ENCODE assay signal across 8 cellular contexts in the genomic region with DNA sequence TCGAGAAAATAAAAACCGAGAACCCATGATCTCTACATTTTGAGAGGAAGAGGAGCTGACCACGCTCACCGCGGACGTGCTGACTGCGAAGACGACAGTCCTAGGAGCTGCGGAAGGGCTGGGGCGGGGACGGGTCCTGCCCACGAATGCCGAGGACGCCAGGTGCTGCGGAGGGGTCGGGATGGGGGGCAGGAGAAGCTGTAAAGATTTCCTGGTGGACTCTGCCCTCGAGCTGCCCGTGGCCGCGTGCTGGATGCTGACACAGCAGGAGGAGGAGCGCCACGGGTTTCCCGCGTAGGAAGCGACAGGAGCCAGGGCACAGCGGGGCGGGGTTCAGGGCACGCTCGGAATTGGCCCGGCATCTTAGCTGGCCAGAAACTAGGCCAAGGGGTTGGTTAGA. TPM values are rescaled to one million over a fixed set of nuclear protein-coding genes. Genes with fewer than 3 reads are reported as not detected.
DNase-seq lines count a peak whose midpoint lies in the region; ATAC-seq and TF ChIP-seq lines count a peak whose summit lies in the region.

No MANE protein-coding gene starts in this region.

- H3K4me3 Mint-ChIP-seq in activated T-cell treated with anti-CD3 and anti-CD28 coated beads, Interleukin-2, amount 50 U/mL, for 72 hours = peak overlapping the region; percentile 87 to 90
- no peak overlapping the region for H3K4me3 Mint-ChIP-seq in HFFc6

- peaks cover 0 to 11% (median 0%) of the 10 kb centered on the region in 12 donors for H3K9me3 ChIP-seq in heart left ventricle

- TF ChIP-seq CTCF in heart left ventricle (IDR thresholded peaks at IDR 0.05) = peak in 1 of 12 donors; percentile 2
- no peak for TF ChIP-seq CTCF in HFFc6 (IDR thresholded peaks at IDR 0.05)

- POLR2A ChIA-PET in HEK293T (lab: Yijun Ruan, JAX) = no interaction called here

- no peaks in the 10 kb centered on the region for H3K27me3 ChIP-seq in heart left ventricle

- peak in 1 of 2 donors; percentile 15 for ATAC-seq in activated T-cell treated with anti-CD3 and anti-CD28 coated beads, Interleukin-2, amount 50 U/mL, for 72 hours (replicated peaks in 1 of 2)
- ATAC-seq in heart left ventricle = peak in 3 of 4 donors; percentile 6 to 22 (median 10)

- H3K27me3 Mint-ChIP-seq in activated T-cell treated with anti-CD3 and anti-CD28 coated beads, Interleukin-2, amount 50 U/mL, for 72 hours (ENCODE audit: low read depth) = no peaks in the 10 kb centered on the region
- peaks cover 3% of the 10 kb centered on the region for H3K27me3 Mint-ChIP-seq in HFFc6 (ENCODE audit: insufficient read depth)

- H3K36me3 Mint-ChIP-seq in activated T-cell treated with anti-CD3 and anti-CD28 coated beads, Interleukin-2, amount 50 U/mL, for 72 hours (ENCODE audit: insufficient read depth in 2 of 2) = peaks cover 18 to 25% of the 10 kb centered on the region in 2 donors
- H3K36me3 Mint-ChIP-seq in HFFc6 (ENCODE audit: low read depth) = peaks cover 64% of the 10 kb centered on the region

- H3K4me1 Mint-ChIP-seq in activated T-cell treated with anti-CD3 and anti-CD28 coated beads, Interleukin-2, amount 50 U/mL, for 72 hours (ENCODE audit: low read depth) = peaks cover 16% of the 10 kb centered on the region
- peaks cover 8% of the 10 kb centered on the region; the same call in 1 of the 2 replicates for H3K4me1 Mint-ChIP-seq in HFFc6 (ENCODE audit: low read depth)

- peaks cover 13 to 19% of the 10 kb centered on the region in 2 donors for H3K9me3 Mint-ChIP-seq in activated T-cell treated with anti-CD3 and anti-CD28 coated beads, Interleukin-2, amount 50 U/mL, for 72 hours
- peaks cover 44% of the 10 kb centered on the region for H3K9me3 Mint-ChIP-seq in HFFc6

- CTCF ChIA-PET in HEK293T (lab: Yijun Ruan, JAX) = interaction anchor here (1.3 kb wide), 1 partner anchor 27 kb away, joined by 3 read pairs; a partner anchor contains a TSS

- TF ChIP-seq POLR2A in heart left ventricle (IDR thresholded peaks at IDR 0.05) = no peak

- H3K27ac Mint-ChIP-seq in activated T-cell treated with anti-CD3 and anti-CD28 coated beads, Interleukin-2, amount 50 U/mL, for 72 hours = no peak overlapping the region
- H3K27ac Mint-ChIP-seq in HFFc6 = no peak overlapping the region

- H3K27ac ChIP-seq in heart left ventricle = peak overlapping the region in 11 of 12 donors; percentile 80 to 93 (median 88)

- peak overlapping the region; percentile 57 to 92 (median 67) for H3K4me3 ChIP-seq in heart left ventricle

- peaks cover 0 to 16% (median 6%) of the 10 kb centered on the region in 9 donors for H3K36me3 ChIP-seq in heart left ventricle

- H3K4me1 ChIP-seq in heart left ventricle = peaks cover 0 to 10% (median 5%) of the 10 kb centered on the region in 12 donors

- intact Hi-C loops in heart left ventricle (cut with DNase I) = loop anchor here in 3 of 10 donors (1.0 to 10.0 kb wide), 5 partner anchors 21 to 227 kb away; a partner anchor contains a TSS

- 38 to 63% (median 46%) methylated on average over 30 of the region's 30 CpGs for WGBS in heart left ventricle, 4 donors

- DNase-seq in HEK293T (ENCODE audit: extremely low spot score) (no peak), heart left ventricle (peak in 4 of 5 donors; percentile 13 to 65 (median 35)), HFFc6 (no peak), DMS 273 treated with DMSO at 0.1 percent for 48 hours (lab: John Stamatoyannopoulos, UW) (no peak)
- peak; percentile 12 to 21 for DNase-seq in activated T-cell treated with anti-CD3 and anti-CD28 coated beads, Interleukin-2, amount 50 U/mL, for 72 hours
- peak; percentile 28 for DNase-seq in stimulated activated CD8-positive, alpha-beta memory T cell treated with anti-CD3 and anti-CD28 coated beads, Interleukin-4, amount 100 ng/mL, for 48 hours
- DNase-seq in NK-92 treated with Interleukin-12 subunit alpha and Interleukin-12 subunit beta, amount 100 ng/mL, for 24 hours (lab: John Stamatoyannopoulos, UW) = no peak
- DNase-seq in activated CD4-positive, CD25-positive, alpha-beta regulatory T cell treated with anti-CD3 and anti-CD28 coated beads, Interleukin-2, amount 50 U/mL, for 72 hours = no peak

TF ChIP-seq in HEK293T, 16 proteins besides CTCF, POLR2A, EP300 and RAD21:
- peak; percentile 47; the same call in 1 of the 2 replicates for TF ChIP-seq L3MBTL2 (conservative IDR thresholded peaks at IDR 0.05)
- no peak for TF ChIP-seq NFRKB (IDR thresholded peaks at IDR 0.05)
- no peak for TF ChIP-seq SP1 (IDR thresholded peaks at IDR 0.05)

RNA-seq across cellular contexts. Expression of a gene that starts 22.2 kb away (rescaled TPM):
- 10 to 100 TPM; 47.2 to 49.6 TPM for total RNA-seq in activated T-cell treated with anti-CD3 and anti-CD28 coated beads, Interleukin-2, amount 50 U/mL, for 72 hours
- total RNA-seq in heart left ventricle = 10 to 100 TPM in 8 of 9 donors, 1 to 10 TPM in 1; 9.4 to 18.1 (median 13.8) TPM
- polyA plus RNA-seq in heart left ventricle = 10 to 100 TPM in 1 of 2 donors, 1 to 10 TPM in 1; 6.2 to 17.1 TPM
- 10 to 100 TPM; 10.9 to 16.1 (median 14.7) TPM for total RNA-seq in HFFc6 (2021; fragmentation: NEBNext Ultra II Directional; extraction: Animal tissue kit (Norgen Biotek cat#: 25700))

RNA-seq across cellular contexts. Expression of a gene that starts 27.0 kb away (rescaled TPM):
- 10 to 100 TPM; 18.6 to 22.4 TPM for total RNA-seq in activated T-cell treated with anti-CD3 and anti-CD28 coated beads, Interleukin-2, amount 50 U/mL, for 72 hours
- 10 to 100 TPM in 8 of 9 donors, 1 to 10 TPM in 1; 7.8 to 20.0 (median 13.8) TPM for total RNA-seq in heart left ventricle
- 10 to 100 TPM; 10.1 to 13.9 TPM for polyA plus RNA-seq in heart left ventricle
- total RNA-seq in HFFc6 (2021; fragmentation: NEBNext Ultra II Directional; extraction: Animal tissue kit (Norgen Biotek cat#: 25700)) = 10 to 100 TPM in 2 of 6 experiments, 1 to 10 TPM in 4; 8.7 to 10.2 (median 9.3) TPM

Comparison
In these comparisons a context has a peak if more than half of its experiments do, and no peak if none do; other contexts are left out.
1. DNase-seq: peak in activated T-cell treated with anti-CD3 and anti-CD28 coated beads, Interleukin-2, amount 50 U/mL, for 72 hours (2 of 2), heart left ventricle (4 of 5) and stimulated activated CD8-positive, alpha-beta memory T cell treated with anti-CD3 and anti-CD28 coated beads, Interleukin-4, amount 100 ng/mL, for 48 hours (single experiment); none in HEK293T (single experiment), HFFc6 (single experiment), NK-92 treated with Interleukin-12 subunit alpha and Interleukin-12 subunit beta, amount 100 ng/mL, for 24 hours (single experiment), DMS 273 treated with DMSO at 0.1 percent for 48 hours (single experiment) and activated CD4-positive, CD25-positive, alpha-beta regulatory T cell treated with anti-CD3 and anti-CD28 coated beads, Interleukin-2, amount 50 U/mL, for 72 hours (single experiment).